In the genomic region with DNA sequence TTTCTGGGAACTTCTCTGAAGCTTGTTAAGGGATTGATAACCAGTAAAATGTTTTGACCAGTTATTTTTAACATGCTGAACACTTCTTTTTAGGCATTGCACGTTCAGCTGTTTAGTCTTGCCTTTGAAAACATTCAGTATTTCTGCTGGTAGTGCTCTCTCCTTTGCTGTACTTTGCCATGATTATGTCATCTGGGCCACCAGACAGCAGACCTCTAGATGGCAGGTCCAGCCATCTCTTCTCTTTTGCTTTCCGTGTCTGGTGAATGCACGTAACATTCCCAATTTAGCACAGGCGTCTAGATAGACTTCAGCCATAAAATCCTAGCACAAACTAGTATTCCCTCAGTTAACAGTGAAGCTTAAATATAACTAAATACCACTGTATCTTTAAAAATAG, we compare ENCODE assay signal across 15 cellular contexts. TPM values are rescaled to one million over a fixed set of nuclear protein-coding genes. Genes with fewer than 3 reads are reported as not detected.
A peak's percentile ranks its signal among the peaks of the same experiment; 100 is the strongest.
DNase-seq lines count a peak whose midpoint lies in the region; ATAC-seq and TF ChIP-seq lines count a peak whose summit lies in the region.
"Had no signal": no experiment of that assay in that cellular context is flagged by ENCODE, and none has a peak within 500 bp of the region (broad histone marks: within the 10 kb centered on the region; RNA-seq: fewer than 3 reads in every experiment).

No MANE protein-coding gene starts in this region.

- CTCF ChIA-PET in activated CD4-positive, alpha-beta T cell treated with anti-CD3 and anti-CD28 coated beads for 36 hours (lab: Charles Lee), result interaction anchor here (0.6 to 7.4 kb wide), 5 partner anchors 14 to 352 kb away, joined by 3 to 80 read pairs (median 4); no protein-coding TSS in a partner anchor
- CTCF ChIA-PET in activated B cell treated with CpG ODN at 0.5 μM for 24 hours (lab: Charles Lee), result interaction anchor here (3.0 kb wide), 1 partner anchor 11 kb away, joined by 10 read pairs; no protein-coding TSS in a partner anchor

- no peak for ATAC-seq in activated CD4-positive, alpha-beta T cell treated with anti-CD3 and anti-CD28 coated beads for 36 hours
- ATAC-seq in activated B cell treated with CpG ODN at 0.5 μM for 24 hours (ENCODE audit: low read depth) (no peak), Right ventricle myocardium superior (ENCODE audit: poor library complexity) (peak; percentile 73), GM18907 (IDR thresholded peaks at IDR 0.05; ENCODE audit: unreplicated experiment) (no peak)
- ATAC-seq in stimulated activated naive CD8-positive, alpha-beta T cell treated with anti-CD3 and anti-CD28 coated beads, Interleukin-15, amount 100 ng/mL, for 72 hours, result no peak

- intact Hi-C loops in activated CD4-positive, alpha-beta T cell treated with anti-CD3 and anti-CD28 coated beads for 36 hours (cut with DNase I, micrococcal nuclease), result loop anchor here (2.0 kb wide), 1 partner anchor 63 kb away; no protein-coding TSS in a partner anchor
- intact Hi-C loops in activated B cell treated with CpG ODN at 0.5 μM for 24 hours (cut with micrococcal nuclease), result loop anchor here (2.0 kb wide), 1 partner anchor 63 kb away; no protein-coding TSS in a partner anchor
- intact Hi-C loops in Right ventricle myocardium superior (cut with DNase I), result loop anchor here (10.0 kb wide), 1 partner anchor 61 kb away; no protein-coding TSS in a partner anchor

- peaks cover 15% of the 10 kb centered on the region for H3K36me3 Mint-ChIP-seq in activated CD4-positive, alpha-beta T cell treated with anti-CD3 and anti-CD28 coated beads for 36 hours (ENCODE audit: low read depth)
- no peaks in the 10 kb centered on the region for H3K36me3 Mint-ChIP-seq in activated B cell treated with CpG ODN at 0.5 μM for 24 hours (ENCODE audit: low read depth)
- no peaks in the 10 kb centered on the region for H3K36me3 Mint-ChIP-seq in nephron progenitor cell (ENCODE audit: low read depth)

- no peak for DNase-seq in activated CD4-positive, alpha-beta T cell treated with anti-CD3 and anti-CD28 coated beads for 36 hours
- DNase-seq in activated CD4-positive, alpha-beta T cell treated with anti-CD3 and anti-CD28 coated beads, Interleukin-2, amount 50 U/mL, for 48 hours, result no peak
- no peak for DNase-seq in activated B cell treated with CpG ODN at 0.5 μM for 24 hours
- no peak for DNase-seq in Right ventricle myocardium superior
- no peak for DNase-seq in nephron progenitor cell
- DNase-seq in effector CD4-positive, alpha-beta T cell, result no peak
- no peak for DNase-seq in stimulated activated naive CD8-positive, alpha-beta T cell treated with anti-CD3 and anti-CD28 coated beads, Interleukin-15, amount 100 ng/mL, for 72 hours
- DNase-seq: 8988T; activated naive CD8-positive, alpha-beta T cell treated with anti-CD3 and anti-CD28 coated beads, Interleukin-2, amount 10 ng/mL, durations not matched to agents 7 days and 5 days; DMS153; NCI-H1417; SW 1271 had no signal

- TF ChIP-seq CTCF in activated B cell treated with CpG ODN at 0.5 μM for 24 hours (IDR thresholded peaks at IDR 0.05) (no peak), nephron progenitor cell (IDR thresholded peaks at IDR 0.05) (no peak)

- H3K4me1 Mint-ChIP-seq in activated CD4-positive, alpha-beta T cell treated with anti-CD3 and anti-CD28 coated beads for 36 hours, result peaks cover 91% of the 10 kb centered on the region
- H3K4me1 Mint-ChIP-seq in activated B cell treated with CpG ODN at 0.5 μM for 24 hours, result peaks cover 90% of the 10 kb centered on the region
- peaks cover 90% of the 10 kb centered on the region for H3K4me1 Mint-ChIP-seq in nephron progenitor cell
- peaks cover 100% of the 10 kb centered on the region for H3K4me1 Mint-ChIP-seq in stimulated activated naive CD8-positive, alpha-beta T cell treated with anti-CD3 and anti-CD28 coated beads, Interleukin-15, amount 100 ng/mL, for 72 hours

- no peak overlapping the region for H3K4me3 Mint-ChIP-seq in activated CD4-positive, alpha-beta T cell treated with anti-CD3 and anti-CD28 coated beads for 36 hours
- H3K4me3 Mint-ChIP-seq in activated B cell treated with CpG ODN at 0.5 μM for 24 hours (no peak overlapping the region), nephron progenitor cell (no peak overlapping the region)
- H3K4me3 Mint-ChIP-seq in stimulated activated naive CD8-positive, alpha-beta T cell treated with anti-CD3 and anti-CD28 coated beads, Interleukin-15, amount 100 ng/mL, for 72 hours, result no peak overlapping the region
- H3K4me3 Mint-ChIP-seq: activated naive CD8-positive, alpha-beta T cell treated with anti-CD3 and anti-CD28 coated beads, Interleukin-2, amount 10 ng/mL, durations not matched to agents 7 days and 5 days; GM23338; nephron had no signal

- H3K27ac Mint-ChIP-seq in activated CD4-positive, alpha-beta T cell treated with anti-CD3 and anti-CD28 coated beads for 36 hours, result peak overlapping the region; percentile 68
- peak overlapping the region; percentile 13 for H3K27ac Mint-ChIP-seq in activated B cell treated with CpG ODN at 0.5 μM for 24 hours
- H3K27ac Mint-ChIP-seq in nephron progenitor cell, result peak overlapping the region; percentile 15
- H3K27ac Mint-ChIP-seq in stimulated activated naive CD8-positive, alpha-beta T cell treated with anti-CD3 and anti-CD28 coated beads, Interleukin-15, amount 100 ng/mL, for 72 hours, result no peak overlapping the region
- H3K27ac Mint-ChIP-seq: GM23338 had no signal

- H3K9me3 Mint-ChIP-seq in activated CD4-positive, alpha-beta T cell treated with anti-CD3 and anti-CD28 coated beads for 36 hours (ENCODE audit: low read depth), result no peaks in the 10 kb centered on the region
- H3K9me3 Mint-ChIP-seq in activated B cell treated with CpG ODN at 0.5 μM for 24 hours, result no peaks in the 10 kb centered on the region
- no peaks in the 10 kb centered on the region for H3K9me3 Mint-ChIP-seq in nephron progenitor cell
- H3K9me3 Mint-ChIP-seq in stimulated activated naive CD8-positive, alpha-beta T cell treated with anti-CD3 and anti-CD28 coated beads, Interleukin-15, amount 100 ng/mL, for 72 hours, result no peaks in the 10 kb centered on the region
- H3K9me3 Mint-ChIP-seq: activated naive CD8-positive, alpha-beta T cell treated with anti-CD3 and anti-CD28 coated beads, Interleukin-2, amount 10 ng/mL, durations not matched to agents 7 days and 5 days; GM23338; nephron had no signal

- H3K27me3 Mint-ChIP-seq in activated CD4-positive, alpha-beta T cell treated with anti-CD3 and anti-CD28 coated beads for 36 hours, result no peaks in the 10 kb centered on the region
- H3K27me3 Mint-ChIP-seq in activated B cell treated with CpG ODN at 0.5 μM for 24 hours (no peaks in the 10 kb centered on the region), nephron progenitor cell (ENCODE audit: low read depth, poor library complexity) (no peaks in the 10 kb centered on the region)
- no peaks in the 10 kb centered on the region for H3K27me3 Mint-ChIP-seq in stimulated activated naive CD8-positive, alpha-beta T cell treated with anti-CD3 and anti-CD28 coated beads, Interleukin-15, amount 100 ng/mL, for 72 hours
- H3K27me3 Mint-ChIP-seq: activated naive CD8-positive, alpha-beta T cell treated with anti-CD3 and anti-CD28 coated beads, Interleukin-2, amount 10 ng/mL, durations not matched to agents 7 days and 5 days had no signal

- POLR2A ChIA-PET in activated CD4-positive, alpha-beta T cell treated with anti-CD3 and anti-CD28 coated beads for 36 hours (lab: Charles Lee), result no interaction called here
- POLR2A ChIA-PET in activated B cell treated with CpG ODN at 0.5 μM for 24 hours (lab: Charles Lee), result no interaction called here

RNA-seq across cellular contexts. Expression of gene RAB7A, which starts 57.8 kb away (rescaled TPM):
- total RNA-seq in activated CD4-positive, alpha-beta T cell treated with anti-CD3 and anti-CD28 coated beads for 36 hours, result 100 to 1,000 TPM; 297 to 534 TPM
- total RNA-seq in activated B cell treated with CpG ODN at 0.5 μM for 24 hours (169 and 190 TPM in 2 replicates), Right ventricle myocardium superior (240 TPM)

Comparison
In these comparisons a context has a peak if more than half of its experiments do, and no peak if none do; other contexts are left out.
1. H3K27ac Mint-ChIP-seq: peak in activated CD4-positive, alpha-beta T cell treated with anti-CD3 and anti-CD28 coated beads for 36 hours (single experiment), activated B cell treated with CpG ODN at 0.5 μM for 24 hours (single experiment) and nephron progenitor cell (single experiment); none in stimulated activated naive CD8-positive, alpha-beta T cell treated with anti-CD3 and anti-CD28 coated beads, Interleukin-15, amount 100 ng/mL, for 72 hours (0 of 2).